1 cellular context compared by ENCODE assay signal in the genomic region with DNA sequence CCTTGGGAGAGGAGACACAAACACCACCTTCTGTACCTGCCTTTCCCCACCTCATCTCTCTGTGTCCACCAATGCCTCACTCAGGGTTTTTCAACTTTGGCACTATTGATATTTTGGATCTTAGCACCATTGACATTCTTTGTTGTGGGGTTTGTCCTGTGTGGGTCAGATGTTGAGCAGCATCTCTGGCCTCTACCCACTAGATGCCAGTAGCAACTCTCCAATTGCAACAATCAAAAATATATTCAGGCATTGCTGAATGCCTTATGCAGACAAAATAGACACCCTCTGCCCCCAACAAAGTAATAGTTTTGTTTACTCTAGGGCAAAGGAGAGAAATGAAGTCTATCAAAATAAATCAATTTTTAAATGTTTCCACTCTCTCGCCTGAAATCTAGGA.
TF ChIP-seq lines count a peak whose summit lies in the region.

No MANE protein-coding gene starts in this region.

TF ChIP-seq in SK-N-SH treated with all-trans-retinoic acid at 6 μM for 48 hours, 23 proteins besides CTCF, POLR2A, EP300 and RAD21 (continued from another document):
- TF ChIP-seq, protein P1, sequence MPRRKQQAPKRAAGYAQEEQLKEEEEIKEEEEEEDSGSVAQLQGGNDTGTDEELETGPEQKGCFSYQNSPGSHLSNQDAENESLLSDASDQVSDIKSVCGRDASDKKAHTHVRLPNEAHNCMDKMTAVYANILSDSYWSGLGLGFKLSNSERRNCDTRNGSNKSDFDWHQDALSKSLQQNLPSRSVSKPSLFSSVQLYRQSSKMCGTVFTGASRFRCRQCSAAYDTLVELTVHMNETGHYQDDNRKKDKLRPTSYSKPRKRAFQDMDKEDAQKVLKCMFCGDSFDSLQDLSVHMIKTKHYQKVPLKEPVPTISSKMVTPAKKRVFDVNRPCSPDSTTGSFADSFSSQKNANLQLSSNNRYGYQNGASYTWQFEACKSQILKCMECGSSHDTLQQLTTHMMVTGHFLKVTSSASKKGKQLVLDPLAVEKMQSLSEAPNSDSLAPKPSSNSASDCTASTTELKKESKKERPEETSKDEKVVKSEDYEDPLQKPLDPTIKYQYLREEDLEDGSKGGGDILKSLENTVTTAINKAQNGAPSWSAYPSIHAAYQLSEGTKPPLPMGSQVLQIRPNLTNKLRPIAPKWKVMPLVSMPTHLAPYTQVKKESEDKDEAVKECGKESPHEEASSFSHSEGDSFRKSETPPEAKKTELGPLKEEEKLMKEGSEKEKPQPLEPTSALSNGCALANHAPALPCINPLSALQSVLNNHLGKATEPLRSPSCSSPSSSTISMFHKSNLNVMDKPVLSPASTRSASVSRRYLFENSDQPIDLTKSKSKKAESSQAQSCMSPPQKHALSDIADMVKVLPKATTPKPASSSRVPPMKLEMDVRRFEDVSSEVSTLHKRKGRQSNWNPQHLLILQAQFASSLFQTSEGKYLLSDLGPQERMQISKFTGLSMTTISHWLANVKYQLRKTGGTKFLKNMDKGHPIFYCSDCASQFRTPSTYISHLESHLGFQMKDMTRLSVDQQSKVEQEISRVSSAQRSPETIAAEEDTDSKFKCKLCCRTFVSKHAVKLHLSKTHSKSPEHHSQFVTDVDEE (CRISPR knock-in tag; IDR thresholded peaks at IDR 0.05), result no peak
- TF ChIP-seq TOX (CRISPR knock-in tag; IDR thresholded peaks at IDR 0.05; ENCODE audit: borderline replicate concordance) (no peak), ESRRG (CRISPR knock-in tag; IDR thresholded peaks at IDR 0.05) (no peak), ISL1 (CRISPR knock-in tag; IDR thresholded peaks at IDR 0.05) (no peak)
- TF ChIP-seq, protein P2, sequence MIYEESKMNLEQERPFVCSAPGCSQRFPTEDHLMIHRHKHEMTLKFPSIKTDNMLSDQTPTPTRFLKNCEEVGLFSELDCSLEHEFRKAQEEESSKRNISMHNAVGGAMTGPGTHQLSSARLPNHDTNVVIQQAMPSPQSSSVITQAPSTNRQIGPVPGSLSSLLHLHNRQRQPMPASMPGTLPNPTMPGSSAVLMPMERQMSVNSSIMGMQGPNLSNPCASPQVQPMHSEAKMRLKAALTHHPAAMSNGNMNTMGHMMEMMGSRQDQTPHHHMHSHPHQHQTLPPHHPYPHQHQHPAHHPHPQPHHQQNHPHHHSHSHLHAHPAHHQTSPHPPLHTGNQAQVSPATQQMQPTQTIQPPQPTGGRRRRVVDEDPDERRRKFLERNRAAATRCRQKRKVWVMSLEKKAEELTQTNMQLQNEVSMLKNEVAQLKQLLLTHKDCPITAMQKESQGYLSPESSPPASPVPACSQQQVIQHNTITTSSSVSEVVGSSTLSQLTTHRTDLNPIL (CRISPR knock-in tag; IDR thresholded peaks at IDR 0.05; ENCODE audit: low read depth), result no peak
